ENCODE assay signal across 24 cellular contexts in the genomic region with DNA sequence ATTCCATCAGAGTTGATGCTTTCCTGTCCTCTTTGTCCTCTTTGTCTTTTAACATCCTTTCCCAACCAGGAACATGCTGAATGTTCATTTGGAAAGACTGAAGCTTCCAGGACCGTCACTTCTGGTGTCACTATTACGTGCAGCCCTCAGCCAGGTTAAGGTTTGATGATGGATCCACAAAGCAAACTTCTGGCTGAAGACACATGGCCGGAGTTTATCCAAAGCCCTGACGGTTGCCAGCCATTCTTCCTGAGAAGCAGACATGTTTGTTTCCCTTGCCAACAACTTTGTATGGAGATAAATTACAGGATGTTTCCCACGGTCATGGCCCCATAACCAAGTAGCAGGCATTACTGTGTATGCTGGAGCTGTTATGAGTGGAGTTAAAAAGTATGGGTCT.
"Had no signal": no experiment of that assay in that cellular context is flagged by ENCODE, and none has a peak within 500 bp of the region (broad histone marks: within the 10 kb centered on the region; RNA-seq: fewer than 3 reads in every experiment).

No MANE protein-coding gene starts in this region.

- FAIRE-seq: urothelium cell line had no signal

- H3K4me2 ChIP-seq: hepatocyte had no signal

- H3K9me3 ChIP-seq: heart left ventricle, mucosa of descending colon, ovary, right atrium auricular region, spleen, suprapubic skin, thoracic aorta, tibial artery, upper lobe of right lung had no signal

- H2AFZ ChIP-seq: hepatocyte had no signal

- H3K4me3 ChIP-seq: heart left ventricle, hepatocyte, lung, mucosa of descending colon, ovary, right atrium auricular region, skin epidermis, spleen, suprapubic skin, thoracic aorta, tibial artery, upper lobe of right lung had no signal

- H3K27ac ChIP-seq: hepatocyte, ovary, right atrium auricular region, skin epidermis, spleen, suprapubic skin, thoracic aorta, tibial artery, upper lobe of right lung had no signal

- ATAC-seq: left cardiac atrium; mucosa of descending colon; naive thymus-derived CD4-positive, alpha-beta T cell; natural killer cell treated with Interleukin-12 subunit alpha and Interleukin-12 subunit beta and Interleukin-15 and Interleukin-18, amount 100 ng/mL, for 72 hours; sciatic nerve; stimulated activated effector memory CD8-positive, alpha-beta T cell treated with anti-CD3 and anti-CD28 coated beads, Interleukin-12 subunit alpha, Interleukin-12 subunit beta, amount 100 ng/mL, for 72 hours; upper lobe of right lung had no signal

- H3K36me3 ChIP-seq: heart left ventricle, ovary, right atrium auricular region, spleen, suprapubic skin, thoracic aorta, tibial artery, upper lobe of right lung had no signal

- H3K27me3 ChIP-seq: heart left ventricle, hepatocyte, ovary, right atrium auricular region, suprapubic skin, tibial artery, upper lobe of right lung had no signal

- H3K79me2 ChIP-seq: hepatocyte had no signal

- DNase-seq: islet precursor cell; kidney glomerular epithelial cell; left cardiac atrium; midbrain; mucosa of descending colon; naive thymus-derived CD4-positive, alpha-beta T cell; ovary; spleen; stimulated activated CD4-positive, alpha-beta T cell treated with anti-CD3 and anti-CD28 coated beads, Interleukin-4, amount 100 ng/mL, for 24 hours; stimulated activated naive CD4-positive, alpha-beta T cell; tibial artery; trophoblast cell; upper lobe of right lung had no signal
